In the genomic region with DNA sequence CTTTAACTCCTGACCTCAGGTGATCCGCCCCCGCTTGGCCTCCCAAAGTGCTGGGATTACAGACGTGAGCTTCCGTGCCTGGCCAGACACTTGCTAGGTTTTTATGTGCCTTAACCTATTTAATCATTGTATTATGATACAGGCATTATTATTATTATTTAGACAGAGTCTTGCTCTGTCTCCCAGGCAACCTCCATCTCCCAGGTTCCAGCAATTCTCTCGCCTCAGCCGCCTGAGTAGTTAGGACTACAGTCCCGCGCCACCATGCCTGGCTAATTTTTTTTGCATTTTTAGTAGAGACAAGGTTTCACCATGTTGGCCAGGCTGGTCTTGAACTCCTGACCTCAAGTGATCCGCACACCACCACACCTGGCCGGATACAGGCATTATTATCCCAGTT, we compare ENCODE assay signal across 1 cellular context. TPM values are rescaled to one million over a fixed set of nuclear protein-coding genes. Genes with fewer than 3 reads are reported as not detected.
"Had no signal": no experiment of that assay in that cellular context is flagged by ENCODE, and none has a peak within 500 bp of the region (broad histone marks: within the 10 kb centered on the region; RNA-seq: fewer than 3 reads in every experiment).

No MANE protein-coding gene starts in this region.

RNA-seq across cellular contexts. Expression of a gene that starts 11.5 kb away (rescaled TPM):
- total RNA-seq: G401 had no signal
